In genomic region chr1:97893844-97894243, GRCh38 we compare ENCODE assay signal across 29 cellular contexts. TPM values are rescaled to one million over a fixed set of nuclear protein-coding genes. Genes with fewer than 3 reads are reported as not detected.
DNase-seq lines count a peak whose midpoint lies in the region; ATAC-seq and TF ChIP-seq lines count a peak whose summit lies in the region.
"Had no signal": no experiment of that assay in that cellular context is flagged by ENCODE, and none has a peak within 500 bp of the region (broad histone marks: within the 10 kb centered on the region; RNA-seq: fewer than 3 reads in every experiment).

No MANE protein-coding gene starts in this region.

- no peak overlapping the region for H3K4me3 Mint-ChIP-seq in natural killer cell
- no peak overlapping the region for H3K4me3 Mint-ChIP-seq in natural killer cell treated with Interleukin-12 subunit alpha and Interleukin-12 subunit beta and Interleukin-15 and Interleukin-18, amount 100 ng/mL, for 72 hours
- no peak overlapping the region for H3K4me3 Mint-ChIP-seq in CD4-positive, alpha-beta memory T cell
- H3K4me3 Mint-ChIP-seq: activated CD4-positive, alpha-beta T cell treated with anti-CD3 and anti-CD28 coated beads, Interleukin-2, amount 10 ng/mL, durations not matched to agents 24 days and 14 days; activated naive CD8-positive, alpha-beta T cell; CD4-positive, alpha-beta T cell; naive B cell; WTC11 had no signal

- POLR2A ChIA-PET in GM10248 (lab: Yijun Ruan, JAX): no interaction called here
- POLR2A ChIA-PET in CD4-positive, alpha-beta memory T cell (lab: Charles Lee; ENCODE audit: partially characterized antibody): interaction anchor here (0.6 kb wide), 1 partner anchor 299 kb away, joined by 3 read pairs; no protein-coding TSS in a partner anchor

- H3K4me1 Mint-ChIP-seq in natural killer cell: peaks cover 37 to 44% of the 10 kb centered on the region in 2 donors
- H3K4me1 Mint-ChIP-seq in natural killer cell treated with Interleukin-12 subunit alpha and Interleukin-12 subunit beta and Interleukin-15 and Interleukin-18, amount 100 ng/mL, for 72 hours (ENCODE audit: low read depth in 2 of 2): peaks cover 11 to 14% of the 10 kb centered on the region in 2 donors
- peaks cover 24 to 34% (median 27%) of the 10 kb centered on the region in 4 donors for H3K4me1 Mint-ChIP-seq in CD4-positive, alpha-beta memory T cell
- H3K4me1 Mint-ChIP-seq: WTC11 had no signal

- peak overlapping the region; percentile 32 to 34 for H3K27ac Mint-ChIP-seq in natural killer cell
- no peak overlapping the region for H3K27ac Mint-ChIP-seq in natural killer cell treated with Interleukin-12 subunit alpha and Interleukin-12 subunit beta and Interleukin-15 and Interleukin-18, amount 100 ng/mL, for 72 hours
- H3K27ac Mint-ChIP-seq in CD4-positive, alpha-beta memory T cell: peak overlapping the region in 1 of 7 donors; percentile 70
- H3K27ac Mint-ChIP-seq: activated CD4-positive, alpha-beta T cell treated with anti-CD3 and anti-CD28 coated beads, Interleukin-2, amount 10 ng/mL, durations not matched to agents 24 days and 14 days; activated naive CD8-positive, alpha-beta T cell; CD4-positive, alpha-beta T cell; naive B cell; WTC11 had no signal

- no peaks in the 10 kb centered on the region for H3K4me1 ChIP-seq in CD4-positive, alpha-beta memory T cell (ENCODE audit: insufficient read depth, low read length)
- H3K4me1 ChIP-seq: upper lobe of right lung had no signal

- ATAC-seq in natural killer cell (no peak), SK-N-SH treated with all-trans-retinoic acid at 6 μM for 48 hours (peak; percentile 84)
- no peak for ATAC-seq in natural killer cell treated with Interleukin-12 subunit alpha and Interleukin-12 subunit beta and Interleukin-15 and Interleukin-18, amount 100 ng/mL, for 72 hours
- ATAC-seq: upper lobe of right lung, WTC11 had no signal

- DNase-seq in natural killer cell: no peak
- no peak for DNase-seq in natural killer cell treated with Interleukin-12 subunit alpha and Interleukin-12 subunit beta and Interleukin-15 and Interleukin-18, amount 100 ng/mL, for 72 hours (ENCODE audit: low spot score)
- peak; percentile 53 for DNase-seq in iris pigment epithelial cell (ENCODE audit: low read depth)
- DNase-seq in GM10248 (ENCODE audit: extremely low spot score): no peak
- DNase-seq in CD4-positive, alpha-beta memory T cell: no peak
- no peak for DNase-seq in NCI-H82 treated with DMSO at 0.1 percent for 48 hours (lab: John Stamatoyannopoulos, UW; ENCODE audit: unreplicated experiment)
- no peak for DNase-seq in RPMI8226
- DNase-seq: activated CD4-positive, alpha-beta T cell treated with anti-CD3 and anti-CD28 coated beads, Interleukin-2, amount 10 ng/mL, durations not matched to agents 24 days and 14 days; activated effector memory CD4-positive, alpha-beta T cell treated with Interleukin-2 at 50 U/mL for 16 hours; activated T-cell treated with anti-CD3 and anti-CD28 coated beads, Interleukin-2, amount 50 U/mL, for 1 hour; CD4-positive, alpha-beta T cell; DND-41; effector CD4-positive, alpha-beta T cell; erythroblast; GOT3; head of caudate nucleus; midbrain; MV-4-11; naive B cell; NCI-H1436 treated with DMSO at 0.1 percent for 48 hours; NCI-H2081 treated with DMSO at 0.1 percent for 48 hours; NCI-H446 treated with DMSO at 0.1 percent for 48 hours; NCI-H82; nucleus accumbens; stimulated activated naive CD4-positive, alpha-beta T cell; upper lobe of right lung had no signal

- H3K27me3 Mint-ChIP-seq in natural killer cell (ENCODE audit: low read depth in 2 of 2): no peaks in the 10 kb centered on the region
- H3K27me3 Mint-ChIP-seq in natural killer cell treated with Interleukin-12 subunit alpha and Interleukin-12 subunit beta and Interleukin-15 and Interleukin-18, amount 100 ng/mL, for 72 hours: no peaks in the 10 kb centered on the region
- no peaks in the 10 kb centered on the region for H3K27me3 Mint-ChIP-seq in CD4-positive, alpha-beta memory T cell
- H3K27me3 Mint-ChIP-seq: activated CD4-positive, alpha-beta T cell treated with anti-CD3 and anti-CD28 coated beads, Interleukin-2, amount 10 ng/mL, durations not matched to agents 24 days and 14 days; activated naive CD8-positive, alpha-beta T cell; CD4-positive, alpha-beta T cell; naive B cell had no signal

- H3K9me3 ChIP-seq in CD4-positive, alpha-beta memory T cell (ENCODE audit: control insufficient read depth in 1 of 2, low read length in 2 of 2): no peaks in the 10 kb centered on the region

- no peaks in the 10 kb centered on the region for H3K27me3 ChIP-seq in CD4-positive, alpha-beta memory T cell (ENCODE audit: insufficient read depth, low read length)
- H3K27me3 ChIP-seq: upper lobe of right lung had no signal

- no peak for TF ChIP-seq CTCF in natural killer cell (IDR thresholded peaks at IDR 0.05)
- no peak for TF ChIP-seq CTCF in GM10248 (IDR thresholded peaks at IDR 0.05; ENCODE audit: control extremely low read depth, extremely low read depth, low read depth, missing control alignments)

- CTCF ChIA-PET in GM10248 (lab: Yijun Ruan, JAX): no interaction called here
- CTCF ChIA-PET in CD4-positive, alpha-beta memory T cell (lab: Charles Lee; ENCODE audit: partially characterized antibody): no interaction called here

- H3K27ac ChIP-seq in CD4-positive, alpha-beta memory T cell (ENCODE audit: low read depth, low read length): no peak overlapping the region
- H3K27ac ChIP-seq: upper lobe of right lung had no signal

- peaks cover 0 to 4% of the 10 kb centered on the region in 2 donors for H3K9me3 Mint-ChIP-seq in natural killer cell
- no peaks in the 10 kb centered on the region for H3K9me3 Mint-ChIP-seq in natural killer cell treated with Interleukin-12 subunit alpha and Interleukin-12 subunit beta and Interleukin-15 and Interleukin-18, amount 100 ng/mL, for 72 hours
- peaks cover 0 to 40% (median 11%) of the 10 kb centered on the region in 8 donors for H3K9me3 Mint-ChIP-seq in CD4-positive, alpha-beta memory T cell

- H3K4me3 ChIP-seq in CD4-positive, alpha-beta memory T cell (ENCODE audit: low read length in 2 of 2): no peak overlapping the region
- H3K4me3 ChIP-seq: upper lobe of right lung had no signal

- intact Hi-C loops in natural killer cell (cut with micrococcal nuclease): no loop called here
- intact Hi-C loops in CD4-positive, alpha-beta memory T cell (cut with micrococcal nuclease): loop anchor here (2.0 kb wide), 1 partner anchor 17 kb away; no protein-coding TSS in a partner anchor

- no peaks in the 10 kb centered on the region for H3K36me3 ChIP-seq in CD4-positive, alpha-beta memory T cell (ENCODE audit: insufficient read depth, low read length)
- H3K36me3 ChIP-seq: upper lobe of right lung had no signal

- H3K36me3 Mint-ChIP-seq in natural killer cell: peaks cover 9% of the 10 kb centered on the region
- peaks cover 7% of the 10 kb centered on the region for H3K36me3 Mint-ChIP-seq in natural killer cell treated with Interleukin-12 subunit alpha and Interleukin-12 subunit beta and Interleukin-15 and Interleukin-18, amount 100 ng/mL, for 72 hours
- H3K36me3 Mint-ChIP-seq in CD4-positive, alpha-beta memory T cell: peaks cover 10 to 22% of the 10 kb centered on the region in 2 donors
- H3K36me3 Mint-ChIP-seq: WTC11 had no signal

TF ChIP-seq in SK-N-SH treated with all-trans-retinoic acid at 6 μM for 48 hours, 23 proteins besides CTCF, POLR2A, EP300 and RAD21 (continues in another document):
- no peak for TF ChIP-seq ZNF565 (CRISPR knock-in tag; conservative IDR thresholded peaks at IDR 0.05; ENCODE audit: low read depth)
- no peak for TF ChIP-seq TCF4 (CRISPR knock-in tag; IDR thresholded peaks at IDR 0.05; ENCODE audit: borderline replicate concordance)
- TF ChIP-seq PPARA (CRISPR knock-in tag; IDR thresholded peaks at IDR 0.05; ENCODE audit: borderline replicate concordance): no peak
- TF ChIP-seq ZNF8 (CRISPR knock-in tag; IDR thresholded peaks at IDR 0.05): no peak
- no peak for TF ChIP-seq CREB5 (CRISPR knock-in tag; IDR thresholded peaks at IDR 0.05; ENCODE audit: low read depth)
- no peak for TF ChIP-seq ZNF70 (CRISPR knock-in tag; IDR thresholded peaks at IDR 0.05)
- TF ChIP-seq CSRNP3 (CRISPR knock-in tag; IDR thresholded peaks at IDR 0.05): no peak

RNA-seq across cellular contexts. Expression of gene DPYD, which starts 27.0 kb away (rescaled TPM):
- 10 to 100 TPM; 56.6 to 66.7 (median 56.9) TPM for total RNA-seq in natural killer cell
- total RNA-seq in natural killer cell treated with Interleukin-12 subunit alpha and Interleukin-12 subunit beta and Interleukin-15 and Interleukin-18, amount 100 ng/mL, for 72 hours: 10 to 100 TPM; 33.9 to 34.8 TPM
- 10 to 100 TPM; 51.1 to 52.7 TPM for total RNA-seq in CD4-positive, alpha-beta memory T cell
- polyA plus RNA-seq in CD4-positive, alpha-beta memory T cell: 10 to 100 TPM; 49.7 to 58.4 TPM

Comparison
In these comparisons a context has a peak if more than half of its experiments do, and no peak if none do; other contexts are left out.
1. H3K27ac Mint-ChIP-seq: peak in natural killer cell (2 of 2); none in natural killer cell treated with Interleukin-12 subunit alpha and Interleukin-12 subunit beta and Interleukin-15 and Interleukin-18, amount 100 ng/mL, for 72 hours (0 of 2).